Comparison of ENCODE assay signal across 8 cellular contexts in the genomic region with DNA sequence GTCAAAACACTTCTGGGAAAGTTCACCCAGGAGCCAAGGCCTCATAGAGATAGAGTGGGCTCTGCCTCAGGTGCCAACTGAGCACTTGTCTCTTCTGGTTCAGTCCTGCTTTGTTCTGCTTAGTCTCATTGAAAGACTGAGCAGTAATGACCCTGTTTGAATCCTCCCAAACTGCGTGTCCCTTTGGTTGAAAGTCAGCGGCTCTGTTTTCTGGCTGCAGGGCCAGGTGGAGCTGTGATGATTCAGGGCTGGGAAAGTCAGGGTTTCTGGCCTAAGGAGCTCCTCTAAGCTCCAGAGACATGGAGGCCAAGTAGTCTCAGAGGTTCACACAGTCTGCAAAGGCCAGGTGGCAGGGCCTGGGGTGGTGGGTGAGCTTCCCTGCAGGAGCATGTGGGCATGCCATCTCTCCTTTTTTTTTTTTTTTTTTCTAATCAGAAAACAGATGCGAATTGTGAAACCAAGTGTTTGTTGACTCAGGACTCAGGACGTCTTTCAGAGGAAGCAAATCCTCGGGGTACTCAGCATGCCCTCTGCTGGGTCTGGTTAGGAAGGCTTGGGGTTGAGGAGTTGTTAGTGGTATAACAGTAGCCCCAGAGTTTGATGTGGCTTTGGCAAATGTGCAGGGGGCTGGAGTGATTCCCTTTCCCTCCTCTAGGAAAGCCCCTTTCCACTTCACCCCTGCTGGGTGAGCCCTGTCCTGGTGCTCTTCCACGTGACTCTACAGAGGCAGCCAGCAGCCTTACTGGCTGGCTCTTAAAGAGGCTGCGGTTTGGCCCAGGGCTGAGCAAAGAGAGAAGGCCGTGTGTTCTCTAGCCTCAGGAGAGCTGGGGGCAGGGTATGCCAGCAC. TPM values are rescaled to one million over a fixed set of nuclear protein-coding genes. Genes with fewer than 3 reads are reported as not detected.
DNase-seq lines count a peak whose midpoint lies in the region; TF ChIP-seq lines count a peak whose summit lies in the region.
"Had no signal": no experiment of that assay in that cellular context is flagged by ENCODE, and none has a peak within 500 bp of the region (broad histone marks: within the 10 kb centered on the region; RNA-seq: fewer than 3 reads in every experiment).

No MANE protein-coding gene starts in this region.

- no peak for TF ChIP-seq CTCF in spleen (IDR thresholded peaks at IDR 0.05 in 8 of 11, conservative IDR thresholded peaks at IDR 0.05 in 3 of 11)
- no peak for TF ChIP-seq CTCF in WERI-Rb-1 (IDR thresholded peaks at IDR 0.05; ENCODE audit: low read depth, low read length)

- H3K9me3 ChIP-seq in HUES48 (ENCODE audit: control insufficient read depth, insufficient read depth, low read length) (no peaks in the 10 kb centered on the region), stomach smooth muscle (ENCODE audit: control insufficient read depth in 2 of 2, low read length in 2 of 2) (no peaks in the 10 kb centered on the region), spleen (no peaks in the 10 kb centered on the region), WERI-Rb-1 (ENCODE audit: severe bottlenecking) (no peaks in the 10 kb centered on the region)
- H3K9me3 ChIP-seq: SJSA1 had no signal

- H3K9ac ChIP-seq in HUES48 (ENCODE audit: low read depth, low read length) (no peak overlapping the region), stomach smooth muscle (ENCODE audit: low read length in 2 of 2) (no peak overlapping the region)

- no peak for TF ChIP-seq POLR2A in spleen (IDR thresholded peaks at IDR 0.05)

- peaks cover 38% of the 10 kb centered on the region for H3K4me1 ChIP-seq in HUES48 (ENCODE audit: control insufficient read depth, insufficient read depth, low read length)
- peaks cover 39% of the 10 kb centered on the region for H3K4me1 ChIP-seq in stomach smooth muscle (ENCODE audit: control insufficient read depth, insufficient read depth, low read length)
- H3K4me1 ChIP-seq in spleen, result no peaks in the 10 kb centered on the region
- H3K4me1 ChIP-seq: SJSA1 had no signal

- H3K27me3 ChIP-seq in HUES48 (ENCODE audit: control insufficient read depth, insufficient read depth, low read length), result no peaks in the 10 kb centered on the region
- H3K27me3 ChIP-seq in stomach smooth muscle (ENCODE audit: control insufficient read depth in 1 of 2, insufficient read depth in 2 of 2, low read length in 2 of 2), result no peaks in the 10 kb centered on the region
- H3K27me3 ChIP-seq in spleen (replicated peaks in 1 of 7), result no peaks in the 10 kb centered on the region
- H3K27me3 ChIP-seq in WERI-Rb-1 (ENCODE audit: insufficient read depth, low read depth, severe bottlenecking), result no peaks in the 10 kb centered on the region
- H3K27me3 ChIP-seq: SJSA1 had no signal

- H3K4me3 ChIP-seq in HUES48 (ENCODE audit: low read depth, low read length) (no peak overlapping the region), stomach smooth muscle (ENCODE audit: low read length in 2 of 2) (no peak overlapping the region), spleen (no peak overlapping the region), WERI-Rb-1 (ENCODE audit: low read depth, low read length) (no peak overlapping the region)
- H3K4me3 ChIP-seq: SJSA1 had no signal

- peak overlapping the region; percentile 26 for H3K27ac ChIP-seq in HUES48 (ENCODE audit: low read depth, low read length)
- H3K27ac ChIP-seq in stomach smooth muscle (ENCODE audit: low read length), result peak overlapping the region; percentile 11
- H3K27ac ChIP-seq in spleen, result no peak overlapping the region
- H3K27ac ChIP-seq in WERI-Rb-1, result no peak overlapping the region
- H3K27ac ChIP-seq: SJSA1 had no signal

- no peaks in the 10 kb centered on the region for H3K36me3 ChIP-seq in HUES48 (ENCODE audit: control insufficient read depth, insufficient read depth, low read length)
- H3K36me3 ChIP-seq in stomach smooth muscle (ENCODE audit: control insufficient read depth in 2 of 2, insufficient read depth in 2 of 2, low read length in 2 of 2), result no peaks in the 10 kb centered on the region
- H3K36me3 ChIP-seq in spleen, result no peaks in the 10 kb centered on the region
- H3K36me3 ChIP-seq in WERI-Rb-1, result no peaks in the 10 kb centered on the region
- H3K36me3 ChIP-seq: SJSA1 had no signal

- intact Hi-C loops in spleen (cut with DNase I; ENCODE audit: low total_unique reads), result no loop called here

- WGBS in spleen, 5 donors, result 65 to 79% (median 67%) methylated on average over 8 of the region's 8 CpGs

- DNase-seq in RPMI8226 (peak; percentile 90), foreskin melanocyte (peak; percentile 63), retina (no peak), spleen (no peak), WERI-Rb-1 (no peak)

RNA-seq across cellular contexts. Expression of gene TMEM17, which starts 38.3 kb away (rescaled TPM):
- total RNA-seq in spleen, result 1 to 10 TPM in 1 of 7 donors, under 1 TPM in 5, not detected in 1; 0.51 to 2.6 (median 0.98) TPM
- polyA plus RNA-seq in spleen, result under 1 TPM; 0.22 to 0.53 (median 0.48) TPM

Comparison
In these comparisons a context has a peak if more than half of its experiments do, and no peak if none do; other contexts are left out.
1. H3K27ac ChIP-seq: peak in HUES48 (single experiment) and stomach smooth muscle (single experiment); none in spleen (0 of 8) and WERI-Rb-1 (single experiment).
2. DNase-seq: peak in RPMI8226 (single experiment) and foreskin melanocyte (single experiment); none in retina (single experiment), spleen (single experiment) and WERI-Rb-1 (single experiment).